ENCODE assay signal across 21 cellular contexts in the genomic region with DNA sequence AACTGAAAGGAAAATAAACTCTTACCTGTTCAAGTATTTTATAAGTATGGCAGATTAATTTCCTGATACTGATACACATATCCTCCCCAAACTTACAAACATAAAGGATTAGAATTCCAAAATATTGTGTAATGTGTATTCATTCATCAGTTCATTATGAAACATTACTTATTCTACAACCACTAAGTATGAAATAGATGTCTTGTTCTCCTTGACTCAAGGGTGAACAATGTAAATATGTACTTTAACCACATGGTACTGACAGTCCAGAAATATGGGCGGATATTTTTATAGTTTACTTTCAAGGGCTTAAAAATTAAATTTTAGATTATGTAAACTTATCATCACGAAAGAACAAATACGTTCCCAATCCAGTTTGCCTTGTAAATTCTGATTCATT.
A peak's percentile ranks its signal among the peaks of the same experiment; 100 is the strongest.
DNase-seq lines count a peak whose midpoint lies in the region; ATAC-seq and TF ChIP-seq lines count a peak whose summit lies in the region.
"Had no signal": no experiment of that assay in that cellular context is flagged by ENCODE, and none has a peak within 500 bp of the region (broad histone marks: within the 10 kb centered on the region; RNA-seq: fewer than 3 reads in every experiment).

No MANE protein-coding gene starts in this region.

- H3K9me3 ChIP-seq in mammary epithelial cell (replicated peaks; ENCODE audit: insufficient read depth, low read length) (no peaks in the 10 kb centered on the region), breast epithelium (no peaks in the 10 kb centered on the region), upper lobe of right lung (no peaks in the 10 kb centered on the region)

- no peak overlapping the region for H3K9ac ChIP-seq in mammary epithelial cell (ENCODE audit: insufficient read depth, low read length)
- H3K9ac ChIP-seq: SK-N-SH had no signal

- no peaks in the 10 kb centered on the region for H4K20me1 ChIP-seq in mammary epithelial cell (ENCODE audit: insufficient read depth, low read length)

- H3K4me3 ChIP-seq in mammary epithelial cell (replicated peaks in 1 of 3; ENCODE audit: insufficient read depth in 1 of 3, low read depth in 2 of 3, low read length in 3 of 3) (no peak overlapping the region), breast epithelium (no peak overlapping the region), fibroblast of pulmonary artery (replicated peaks; ENCODE audit: low read depth, low read length) (no peak overlapping the region), upper lobe of right lung (no peak overlapping the region)

- intact Hi-C loops in mammary epithelial cell (cut with micrococcal nuclease): no loop called here
- intact Hi-C loops in breast epithelium (cut with DNase I; ENCODE audit: low total_unique reads): no loop called here
- intact Hi-C loops in upper lobe of right lung (cut with DNase I): no loop called here

- BruUV-seq in mammary epithelial cell (replicated peaks; lab: Mats Ljungman, UMichigan): no TSS peak

- H3K79me2 ChIP-seq in mammary epithelial cell (ENCODE audit: insufficient read depth, low read length): no peaks in the 10 kb centered on the region

- no peak for TF ChIP-seq POLR2A in breast epithelium (IDR thresholded peaks at IDR 0.05)

- no peaks in the 10 kb centered on the region for H3K36me3 ChIP-seq in mammary epithelial cell (ENCODE audit: insufficient read depth, low read length)
- no peaks in the 10 kb centered on the region for H3K36me3 ChIP-seq in breast epithelium
- H3K36me3 ChIP-seq in upper lobe of right lung: no peaks in the 10 kb centered on the region

- dilution Hi-C loops in mammary epithelial cell (cut with HindIII; ENCODE audit: low sequenced_read_pairs): no loop called here

- 53% methylated on average over 3 of the region's 3 CpGs for WGBS in mammary epithelial cell (ENCODE audit: low coverage, missing lambda C conversion rate)

- DNase-seq in mammary epithelial cell: peak; percentile 27
- no peak for DNase-seq in breast epithelium (ENCODE audit: low spot score in 2 of 2)
- DNase-seq in amniotic epithelial cell (ENCODE audit: low read depth): peak; percentile 83
- DNase-seq in fibroblast of pulmonary artery (ENCODE audit: low read depth): peak; percentile 13
- no peak for DNase-seq in upper lobe of right lung
- DNase-seq in pons (ENCODE audit: low spot score): no peak
- no peak for DNase-seq in amniotic stem cell (lab: John Stamatoyannopoulos, UW)
- DNase-seq: 8988T; AML-193; C1 segment of cervical spinal cord; CD8-positive, alpha-beta T cell; GDM1; H9; NCI-H1105 treated with DMSO at 0.1 percent for 48 hours; NCI-H1694; NCI-H2081; NCI-H2171; NCI-H524 treated with DMSO at 0.1 percent for 48 hours; SHP77; SK-N-SH had no signal

- no peaks in the 10 kb centered on the region for H3K27me3 ChIP-seq in mammary epithelial cell (ENCODE audit: insufficient read depth, low read length)
- no peaks in the 10 kb centered on the region for H3K27me3 ChIP-seq in breast epithelium
- H3K27me3 ChIP-seq in upper lobe of right lung: no peaks in the 10 kb centered on the region

- H3K27ac ChIP-seq in mammary epithelial cell (ENCODE audit: insufficient read depth, low read depth, low read length): no peak overlapping the region
- no peak overlapping the region for H3K27ac ChIP-seq in breast epithelium
- no peak overlapping the region for H3K27ac ChIP-seq in upper lobe of right lung

- CTCF ChIA-PET in mammary epithelial cell (lab: Charles Lee; ENCODE audit: low non-redundant PET): no interaction called here

- no peak overlapping the region for H3K4me2 ChIP-seq in mammary epithelial cell (ENCODE audit: insufficient read depth, low read depth, low read length)
- H3K4me2 ChIP-seq: SK-N-SH had no signal

- TF ChIP-seq CTCF in mammary epithelial cell (conservative IDR thresholded peaks at IDR 0.05 in 1 of 2, IDR thresholded peaks at IDR 0.05 in 1 of 2; ENCODE audit: extremely low read depth in 1 of 2, insufficient read depth in 1 of 2, low read depth in 1 of 2, low read length in 2 of 2) (no peak), breast epithelium (IDR thresholded peaks at IDR 0.05) (no peak), fibroblast of pulmonary artery (IDR thresholded peaks at IDR 0.05; ENCODE audit: low read length, missing control alignments) (no peak), upper lobe of right lung (IDR thresholded peaks at IDR 0.05) (no peak)

- peak; percentile 67 for ATAC-seq in upper lobe of right lung
- no peak for ATAC-seq in HG03442 (IDR thresholded peaks at IDR 0.05; ENCODE audit: unreplicated experiment)
- ATAC-seq: CD8-positive, alpha-beta T cell had no signal

- in situ Hi-C loops in mammary epithelial cell (cut with MboI; ENCODE audit: low sequenced_read_pairs in 2 of 2): no loop called here

- no peak overlapping the region for H2AFZ ChIP-seq in mammary epithelial cell (ENCODE audit: low read depth, low read length)

- H3K4me1 ChIP-seq in mammary epithelial cell (ENCODE audit: insufficient read depth, low read length) (no peaks in the 10 kb centered on the region), breast epithelium (no peaks in the 10 kb centered on the region), upper lobe of right lung (no peaks in the 10 kb centered on the region)

Comparison
In these comparisons a context has a peak if more than half of its experiments do, and no peak if none do; other contexts are left out.
1. DNase-seq: peak in mammary epithelial cell (single experiment), amniotic epithelial cell (single experiment) and fibroblast of pulmonary artery (single experiment); none in breast epithelium (0 of 2), upper lobe of right lung (single experiment), pons (single experiment) and amniotic stem cell (single experiment).